ENCODE assay signal across 8 cellular contexts in the genomic region with DNA sequence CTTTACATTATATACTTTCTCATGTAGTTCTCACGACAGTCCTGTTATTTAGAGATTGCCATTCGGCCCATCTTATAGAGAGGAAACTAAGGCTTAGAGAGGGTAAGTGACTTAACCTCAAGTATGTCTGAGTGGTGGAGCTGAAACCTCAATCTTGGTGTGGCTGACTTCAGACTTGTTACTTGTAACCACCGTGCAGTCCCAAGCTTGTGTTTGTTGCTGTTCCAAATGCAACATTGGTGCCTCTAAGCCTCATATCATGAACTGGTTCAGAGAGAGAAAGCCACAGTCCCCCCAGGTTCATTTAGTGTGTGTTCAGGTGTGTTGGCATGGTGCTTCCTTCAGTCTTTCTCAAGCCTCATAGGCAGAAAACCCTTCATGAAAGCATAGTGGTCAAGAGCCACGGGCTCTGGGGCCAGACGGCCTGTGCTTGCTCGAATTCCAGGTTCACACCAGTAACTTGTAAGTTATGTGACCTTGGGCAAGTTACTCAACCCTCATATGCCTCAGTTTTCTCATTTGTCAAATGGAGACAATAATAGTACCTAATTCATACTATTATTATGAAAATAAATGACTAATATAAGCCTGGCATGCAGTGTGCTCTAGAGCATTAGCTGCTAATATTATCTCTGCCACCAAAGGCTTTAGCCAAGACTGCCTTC. TPM values are rescaled to one million over a fixed set of nuclear protein-coding genes. Genes with fewer than 3 reads are reported as not detected.
A peak's percentile ranks its signal among the peaks of the same experiment; 100 is the strongest.
DNase-seq lines count a peak whose midpoint lies in the region; ATAC-seq and TF ChIP-seq lines count a peak whose summit lies in the region.

No MANE protein-coding gene starts in this region.

- peak overlapping the region in 1 of 7 donors; percentile 65 for H3K27ac Mint-ChIP-seq in CD4-positive, alpha-beta memory T cell

- no peaks in the 10 kb centered on the region for H3K36me3 Mint-ChIP-seq in CD4-positive, alpha-beta memory T cell

- CTCF ChIA-PET in CD4-positive, alpha-beta memory T cell (lab: Charles Lee; ENCODE audit: partially characterized antibody): interaction anchor here (0.6 to 1.3 kb wide), 2 partner anchors 21 to 1876 kb away, joined by 3 read pairs; no protein-coding TSS in a partner anchor

- intact Hi-C loops in CD4-positive, alpha-beta memory T cell (cut with micrococcal nuclease): no loop called here

- H3K36me3 ChIP-seq in GM06990 (ENCODE audit: control insufficient read depth, insufficient read depth, low read length) (no peaks in the 10 kb centered on the region), brain microvascular endothelial cell (replicated peaks) (no peaks in the 10 kb centered on the region)
- no peaks in the 10 kb centered on the region for H3K36me3 ChIP-seq in CD4-positive, alpha-beta memory T cell (ENCODE audit: insufficient read depth, low read length)

- H3K9me3 ChIP-seq in CD4-positive, alpha-beta memory T cell (ENCODE audit: control insufficient read depth in 1 of 2, low read length in 2 of 2): no peaks in the 10 kb centered on the region

- no peaks in the 10 kb centered on the region for H3K4me1 ChIP-seq in CD4-positive, alpha-beta memory T cell (ENCODE audit: insufficient read depth, low read length)

- H3K27me3 ChIP-seq in GM06990 (replicated peaks; ENCODE audit: control insufficient read depth, insufficient read depth, low read length) (no peaks in the 10 kb centered on the region), brain microvascular endothelial cell (replicated peaks) (no peaks in the 10 kb centered on the region)
- no peaks in the 10 kb centered on the region for H3K27me3 ChIP-seq in CD4-positive, alpha-beta memory T cell (ENCODE audit: insufficient read depth, low read length)

- peaks cover 1 to 4% of the 10 kb centered on the region in 2 donors for H3K27me3 Mint-ChIP-seq in CD4-positive, alpha-beta memory T cell

- H3K27ac ChIP-seq in brain microvascular endothelial cell: no peak overlapping the region
- H3K27ac ChIP-seq in CD4-positive, alpha-beta memory T cell (ENCODE audit: low read depth, low read length): no peak overlapping the region

- TF ChIP-seq CTCF in GM06990 (IDR thresholded peaks at IDR 0.05; ENCODE audit: insufficient read depth, low read length, poor library complexity, severe bottlenecking) (no peak), brain microvascular endothelial cell (IDR thresholded peaks at IDR 0.05; ENCODE audit: low read depth, low read length, missing control alignments) (no peak), omental fat pad (IDR thresholded peaks at IDR 0.05) (no peak)

- no peaks in the 10 kb centered on the region for H3K9me3 Mint-ChIP-seq in CD4-positive, alpha-beta memory T cell

- H3K4me1 Mint-ChIP-seq in CD4-positive, alpha-beta memory T cell: peaks cover 3 to 7% (median 6%) of the 10 kb centered on the region in 4 donors

- H3K4me3 Mint-ChIP-seq in CD4-positive, alpha-beta memory T cell: no peak overlapping the region

- POLR2A ChIA-PET in CD4-positive, alpha-beta memory T cell (lab: Charles Lee; ENCODE audit: partially characterized antibody): no interaction called here

- DNase-seq in GM06990 (ENCODE audit: extremely low read depth, insufficient read length) (peak; percentile 77), brain microvascular endothelial cell (peak; percentile 32), omental fat pad (ENCODE audit: low spot score) (no peak), mucosa of gallbladder (ENCODE audit: low spot score) (no peak), NCI-H2029 (lab: John Stamatoyannopoulos, UW) (no peak)
- DNase-seq in CD4-positive, alpha-beta memory T cell: no peak

- ATAC-seq in GM19468 (IDR thresholded peaks at IDR 0.05; ENCODE audit: extremely low read depth, unreplicated experiment) (peak; percentile 41), HG03378 (IDR thresholded peaks at IDR 0.05; ENCODE audit: unreplicated experiment) (peak; percentile 79), omental fat pad (ENCODE audit: low FRiP score) (no peak)

- in situ Hi-C loops in brain microvascular endothelial cell (cut with HindIII; ENCODE audit: low pct_ligation_motif_present, low sequenced_read_pairs): no loop called here

- H3K4me3 ChIP-seq in GM06990 (replicated peaks; ENCODE audit: low read depth, low read length) (no peak overlapping the region), brain microvascular endothelial cell (ENCODE audit: low read depth, low read length) (no peak overlapping the region)
- no peak overlapping the region for H3K4me3 ChIP-seq in CD4-positive, alpha-beta memory T cell (ENCODE audit: low read length in 2 of 2)

RNA-seq across cellular contexts. Expression of gene CDH1, which starts 39.9 kb away (rescaled TPM):
- 10 to 100 TPM in 1 of 4 donors, 1 to 10 TPM in 2, not detected in 1; 1.8 to 18.7 (median 3.4) TPM for total RNA-seq in omental fat pad
- total RNA-seq in mucosa of gallbladder: 425 TPM
- under 1 TPM; 0.20 to 0.55 TPM for total RNA-seq in CD4-positive, alpha-beta memory T cell
- under 1 TPM in 1 of 2 donors, not detected in 1; 0.17 TPM for polyA plus RNA-seq in CD4-positive, alpha-beta memory T cell

Comparison
In these comparisons a context has a peak if more than half of its experiments do, and no peak if none do; other contexts are left out.
1. DNase-seq: peak in GM06990 (single experiment) and brain microvascular endothelial cell (single experiment); none in omental fat pad (single experiment), mucosa of gallbladder (single experiment), NCI-H2029 (single experiment) and CD4-positive, alpha-beta memory T cell (0 of 5).
2. RNA of gene CDH1, which starts 39.9 kb away (total RNA-seq): 425 TPM in mucosa of gallbladder (single experiment); 1.8 to 18.7 TPM in omental fat pad and 0.20 to 0.55 TPM in CD4-positive, alpha-beta memory T cell; every median in the first group is over 10 times any median in the second.